ENCODE assay signal across 21 cellular contexts in the genomic region with DNA sequence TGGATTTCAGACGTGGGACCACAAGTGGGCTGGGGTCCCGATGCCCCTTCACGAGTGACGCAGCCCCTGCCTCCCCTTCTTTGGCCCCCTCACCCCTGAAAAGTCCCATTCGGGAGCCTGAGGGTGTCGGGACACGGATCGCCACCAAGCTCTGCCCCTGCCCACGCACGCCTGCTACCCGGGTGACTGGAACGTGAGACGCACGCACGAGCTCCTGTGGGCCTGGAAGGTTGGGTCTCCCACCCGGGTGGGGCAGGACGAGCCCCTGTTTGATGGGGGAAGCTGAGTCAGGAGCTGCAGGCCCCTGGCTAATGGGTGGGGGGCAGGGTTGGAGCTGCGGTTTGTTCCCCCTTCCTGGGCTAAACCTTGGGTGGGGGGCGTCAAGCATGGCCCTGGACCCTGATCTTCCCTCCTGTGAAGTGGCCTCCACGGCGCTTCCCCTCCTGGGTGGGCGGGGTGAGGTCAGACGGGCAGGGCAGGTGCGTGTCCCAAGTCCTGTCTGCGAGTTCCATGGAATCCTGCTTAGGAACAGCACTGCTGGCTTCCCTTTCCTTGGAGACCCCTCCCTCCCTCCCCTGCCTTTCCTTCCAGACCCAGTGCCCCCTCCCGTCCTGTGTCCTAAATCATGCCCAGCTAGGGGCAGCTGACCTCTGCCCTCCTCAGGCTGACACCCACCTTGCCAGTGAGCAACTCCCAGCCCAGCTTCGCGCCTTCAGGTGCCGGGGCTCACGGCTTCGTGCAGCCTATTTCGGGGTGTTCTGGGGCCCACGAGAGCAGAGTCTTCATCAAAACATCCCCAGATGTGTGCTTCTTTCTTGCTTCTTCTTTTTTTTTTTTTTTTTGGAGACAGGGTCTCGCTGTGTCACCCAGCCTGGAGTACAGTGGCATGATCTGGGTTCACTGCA. TPM values are rescaled to one million over a fixed set of nuclear protein-coding genes. Genes with fewer than 3 reads are reported as not detected.
DNase-seq lines count a peak whose midpoint lies in the region; ATAC-seq and TF ChIP-seq lines count a peak whose summit lies in the region.
"Had no signal": no experiment of that assay in that cellular context is flagged by ENCODE, and none has a peak within 500 bp of the region (broad histone marks: within the 10 kb centered on the region; RNA-seq: fewer than 3 reads in every experiment).

No MANE protein-coding gene starts in this region.

- no peak overlapping the region for H2BK5ac ChIP-seq in IMR-90 (ENCODE audit: low read depth, low read length, poor library complexity, severe bottlenecking)

- ATAC-seq in IMR-90 (ENCODE audit: low read depth) (no peak), HG02870 (IDR thresholded peaks at IDR 0.05; ENCODE audit: unreplicated experiment) (no peak), GM21717 (IDR thresholded peaks at IDR 0.05; ENCODE audit: unreplicated experiment) (no peak)

- peak overlapping the region; percentile 44 for H3K27ac Mint-ChIP-seq in mesothelial cell of epicardium

- no peak overlapping the region for H2BK120ac ChIP-seq in IMR-90 (ENCODE audit: low read depth, low read length)

- dilution Hi-C loops in IMR-90 (cut with HindIII; ENCODE audit: low sequenced_read_pairs, unreplicated experiment), result no loop called here

- no peak overlapping the region for H3K4me3 Mint-ChIP-seq in mesothelial cell of epicardium
- H3K4me3 Mint-ChIP-seq: CD14-positive monocyte had no signal

- H3K9me3 ChIP-seq in IMR-90 (ENCODE audit: control insufficient read depth, insufficient read depth, low read length), result no peaks in the 10 kb centered on the region
- H3K9me3 ChIP-seq in breast epithelium, result no peaks in the 10 kb centered on the region
- no peaks in the 10 kb centered on the region for H3K9me3 ChIP-seq in smooth muscle cell (replicated peaks; ENCODE audit: low read depth)
- H3K9me3 ChIP-seq: HAP-1, SJSA1 had no signal

- CTCF ChIA-PET in IMR-90 (lab: Yijun Ruan, JAX), result interaction anchor here (0.6 kb wide), 1 partner anchor 166 kb away, joined by 3 read pairs; no protein-coding TSS in a partner anchor

- no peak overlapping the region for H3K14ac ChIP-seq in IMR-90 (replicated peaks; ENCODE audit: low read depth, low read length)

- H3F3A ChIP-seq in smooth muscle cell (ENCODE audit: low read depth), result peaks cover 5% of the 10 kb centered on the region

- H3K23ac ChIP-seq in IMR-90 (ENCODE audit: low read depth, low read length), result no peak overlapping the region

- TF ChIP-seq CTCF in IMR-90 (conservative IDR thresholded peaks at IDR 0.05; ENCODE audit: low read depth, low read length), result no peak
- no peak for TF ChIP-seq CTCF in breast epithelium (IDR thresholded peaks at IDR 0.05)
- no peak for TF ChIP-seq CTCF in mesothelial cell of epicardium (IDR thresholded peaks at IDR 0.05; ENCODE audit: unreplicated experiment)
- TF ChIP-seq CTCF in smooth muscle cell (IDR thresholded peaks at IDR 0.05; ENCODE audit: borderline replicate concordance, insufficient read depth, poor library complexity, severe bottlenecking), result no peak

- no peak overlapping the region for H2BK20ac ChIP-seq in IMR-90 (ENCODE audit: low read depth, low read length)

- H3K36me3 ChIP-seq in IMR-90 (ENCODE audit: control insufficient read depth, insufficient read depth, low read length) (peaks cover 2% of the 10 kb centered on the region; the same call in 1 of the 2 replicates), breast epithelium (no peaks in the 10 kb centered on the region), smooth muscle cell (ENCODE audit: low read depth) (no peaks in the 10 kb centered on the region)

- no TSS peak for BruUV-seq in IMR-90 (replicated peaks; lab: Mats Ljungman, UMichigan)

- H4K20me1 ChIP-seq in IMR-90 (ENCODE audit: insufficient read depth, low read length) (no peaks in the 10 kb centered on the region), smooth muscle cell (ENCODE audit: low read depth) (no peaks in the 10 kb centered on the region)

- no peaks in the 10 kb centered on the region for H3K9me1 ChIP-seq in IMR-90 (ENCODE audit: insufficient read depth, low read length)

- 83% methylated on average over 23 of the region's 34 CpGs; no CpG with 5 or more reads in 1 of the 2 experiments for WGBS in IMR-90 (ENCODE audit: extremely low coverage in 2 of 2, insufficient read length in 1 of 2), 2 experiments
- 93% methylated on average over 32 of the region's 34 CpGs for WGBS in smooth muscle cell (ENCODE audit: low lambda C conversion rate)

- H3K4me3 ChIP-seq in IMR-90 (ENCODE audit: insufficient read depth, low read depth, low read length) (no peak overlapping the region), breast epithelium (peak overlapping the region in 1 of 3 donors; percentile 13), smooth muscle cell (no peak overlapping the region)
- H3K4me3 ChIP-seq: HAP-1, SJSA1 had no signal

- H3K4me2 ChIP-seq in IMR-90 (ENCODE audit: low read depth, low read length) (no peak overlapping the region), smooth muscle cell (peak overlapping the region; percentile 15)

- H3K79me1 ChIP-seq in IMR-90 (ENCODE audit: low read depth in 1 of 2, low read length in 2 of 2), result 0 out of 4 replicates have a peak, but pooled peaks cover 0 to 1% of the 10 kb centered on the region in 2 experiments

- H3K27me3 ChIP-seq in IMR-90 (ENCODE audit: control insufficient read depth, insufficient read depth, low read length) (no peaks in the 10 kb centered on the region), breast epithelium (no peaks in the 10 kb centered on the region), smooth muscle cell (ENCODE audit: low read depth) (no peaks in the 10 kb centered on the region)
- H3K27me3 ChIP-seq: SJSA1 had no signal

- no peaks in the 10 kb centered on the region for H3K27me3 Mint-ChIP-seq in mesothelial cell of epicardium (ENCODE audit: low read depth)

- H3K27ac ChIP-seq in IMR-90 (ENCODE audit: insufficient read depth, low read length) (no peak overlapping the region), breast epithelium (peak overlapping the region; percentile 92), smooth muscle cell (ENCODE audit: low read depth) (peak overlapping the region; percentile 85)
- H3K27ac ChIP-seq: SJSA1 had no signal

- H3K4me1 Mint-ChIP-seq in mesothelial cell of epicardium, result peaks cover 27% of the 10 kb centered on the region

- TF ChIP-seq POLR2A in IMR-90 (IDR thresholded peaks at IDR 0.05; ENCODE audit: low read depth, low read length), result no peak
- no peak for TF ChIP-seq POLR2A in breast epithelium (IDR thresholded peaks at IDR 0.05)

- H3K4me1 ChIP-seq in IMR-90 (ENCODE audit: control insufficient read depth, insufficient read depth, low read length) (peaks cover 2% of the 10 kb centered on the region; the same call in 1 of the 2 replicates), breast epithelium (peaks cover 9 to 19% of the 10 kb centered on the region in 2 donors), smooth muscle cell (ENCODE audit: low read depth) (no peaks in the 10 kb centered on the region)
- H3K4me1 ChIP-seq: HAP-1 had no signal

- no peak overlapping the region for H4K91ac ChIP-seq in IMR-90 (ENCODE audit: insufficient read depth, low read depth, low read length)

- intact Hi-C loops in IMR-90 (cut with micrococcal nuclease) (no loop called here), breast epithelium (cut with DNase I; ENCODE audit: low total_unique reads) (no loop called here)

- H4K5ac ChIP-seq in IMR-90 (ENCODE audit: low read depth, low read length), result no peak overlapping the region

- H3K18ac ChIP-seq in IMR-90 (ENCODE audit: low read depth, low read length), result no peak overlapping the region

- no peak overlapping the region for H2AFZ ChIP-seq in IMR-90 (replicated peaks; ENCODE audit: low read length, poor library complexity)
- no peak overlapping the region for H2AFZ ChIP-seq in smooth muscle cell (ENCODE audit: low read depth)

- TF ChIP-seq RAD21 in IMR-90 (IDR thresholded peaks at IDR 0.05; ENCODE audit: low read length), result no peak

- peaks cover 4% of the 10 kb centered on the region for H3K36me3 Mint-ChIP-seq in mesothelial cell of epicardium

- H3K9me3 Mint-ChIP-seq in mesothelial cell of epicardium, result no peaks in the 10 kb centered on the region

- in situ Hi-C loops in IMR-90 (cut with MboI; ENCODE audit: low sequenced_read_pairs), result no loop called here

- DNase-seq in IMR-90 (no peak), breast epithelium (ENCODE audit: low spot score in 2 of 2) (no peak), mesothelial cell of epicardium (ENCODE audit: low spot score in 2 of 2, unreplicated experiment in 2 of 2) (no peak), smooth muscle cell (lab: John Stamatoyannopoulos, UW; ENCODE audit: unreplicated experiment) (no peak), OCI-M2 (lab: John Stamatoyannopoulos, UW; ENCODE audit: unreplicated experiment) (no peak)
- DNase-seq: ACHN, AML-193, COR-L47, DMS153, MV-4-11, NCI-H1417, NCI-H187 treated with DMSO at 0.1 percent for 48 hours, NCI-H2171, NCI-H446 treated with DMSO at 0.1 percent for 48 hours, NCI-H748 treated with DMSO at 0.1 percent for 48 hours, OCI-M1 had no signal

- no peak overlapping the region for H2AK9ac ChIP-seq in IMR-90 (replicated peaks; ENCODE audit: low read depth, low read length, poor library complexity)

- H3K9ac ChIP-seq in IMR-90 (ENCODE audit: low read depth, low read length) (no peak overlapping the region), smooth muscle cell (ENCODE audit: low read depth) (no peak overlapping the region)

- POLR2A ChIA-PET in IMR-90 (lab: Charles Lee; ENCODE audit: unreplicated experiment), result no interaction called here

- no peak overlapping the region for H3K56ac ChIP-seq in IMR-90 (ENCODE audit: extremely low read depth, insufficient read depth, low read length)

- no peak overlapping the region for H4K8ac ChIP-seq in IMR-90 (ENCODE audit: low read depth in 2 of 2, low read length in 2 of 2)

- H2BK15ac ChIP-seq in IMR-90 (ENCODE audit: low read depth, low read length), result no peak overlapping the region

- H3K79me2 ChIP-seq in smooth muscle cell (ENCODE audit: low read depth), result no peaks in the 10 kb centered on the region

- H3K4ac ChIP-seq in IMR-90 (ENCODE audit: low read depth, low read length), result no peak overlapping the region

- peak overlapping the region; percentile 50; the same call in 1 of the 2 replicates for H2AK5ac ChIP-seq in IMR-90 (ENCODE audit: low read depth, low read length)

RNA-seq across cellular contexts. Expression of a gene that starts 5.3 kb away (rescaled TPM):
- total RNA-seq in IMR-90 (2012; rRNA removed), result 0.28 and 0.36 TPM in 2 replicates
- 1.9 TPM in 2 replicates for polyA plus RNA-seq in IMR-90 (2012; rRNA removed)
- 0.74 and 1.2 TPM in 2 replicates for polyA plus RNA-seq in IMR-90 (2012; cell fraction: cytosol; rRNA removed)
- polyA plus RNA-seq in IMR-90 (2012; cell fraction: nucleus; rRNA removed; ENCODE audit: low replicate concordance), result 4.1 and 11.5 TPM in 2 replicates
- 1 to 10 TPM in 2 of 3 donors, not detected in 1; 6.6 to 8.2 TPM for total RNA-seq in breast epithelium
- total RNA-seq in mesothelial cell of epicardium, result 4.3 to 5.0 TPM (median 5.0 TPM) in 3 replicates
- 4.8 and 6.6 TPM in 2 replicates for total RNA-seq in smooth muscle cell
- 1.6 and 4.5 TPM in 2 replicates for polyA plus RNA-seq in smooth muscle cell
- polyA plus RNA-seq: CD14-positive monocyte had no signal

RNA-seq across cellular contexts. Expression of a gene that starts 8.5 kb away (rescaled TPM):
- 30.6 and 37.3 TPM in 2 replicates for total RNA-seq in IMR-90 (2012; rRNA removed)
- polyA plus RNA-seq in IMR-90 (2012; rRNA removed), result 52.5 and 54.1 TPM in 2 replicates
- 44.0 and 63.2 TPM in 2 replicates for polyA plus RNA-seq in IMR-90 (2012; cell fraction: cytosol; rRNA removed)
- 74.3 and 81.9 TPM in 2 replicates for polyA plus RNA-seq in IMR-90 (2012; cell fraction: nucleus; rRNA removed; ENCODE audit: low replicate concordance)
- 10 to 100 TPM; 32.6 to 52.8 (median 45.4) TPM for total RNA-seq in breast epithelium
- 27.0 to 32.5 TPM (median 31.0 TPM) in 3 replicates for total RNA-seq in mesothelial cell of epicardium
- 24.5 and 30.7 TPM in 2 replicates for total RNA-seq in smooth muscle cell
- polyA plus RNA-seq in smooth muscle cell, result 45.2 and 45.3 TPM in 2 replicates

RNA-seq across cellular contexts. Expression of a gene that starts 30.8 kb away (rescaled TPM):
- total RNA-seq in IMR-90 (2012; rRNA removed) (16.4 and 19.2 TPM in 2 replicates), breast epithelium (10 to 100 TPM; 14.4 to 25.9 (median 25.2) TPM), mesothelial cell of epicardium (46.0 to 47.7 TPM (median 46.5 TPM) in 3 replicates), smooth muscle cell (8.5 and 8.8 TPM in 2 replicates)
- polyA plus RNA-seq in IMR-90 (2012; rRNA removed) (27.1 and 27.9 TPM in 2 replicates), smooth muscle cell (2.8 and 4.4 TPM in 2 replicates)
- 9.3 and 16.3 TPM in 2 replicates for polyA plus RNA-seq in IMR-90 (2012; cell fraction: cytosol; rRNA removed)
- polyA plus RNA-seq in IMR-90 (2012; cell fraction: nucleus; rRNA removed; ENCODE audit: low replicate concordance), result 216 and 262 TPM in 2 replicates

RNA-seq across cellular contexts. Expression of a gene that starts 57.1 kb away (rescaled TPM):
- 9.3 and 10.0 TPM in 2 replicates for total RNA-seq in IMR-90 (2012; rRNA removed)
- 40.1 and 47.1 TPM in 2 replicates for polyA plus RNA-seq in IMR-90 (2012; rRNA removed)
- polyA plus RNA-seq in IMR-90 (2012; cell fraction: cytosol; rRNA removed), result 32.2 and 35.8 TPM in 2 replicates
- 80.3 and 296 TPM in 2 replicates for polyA plus RNA-seq in IMR-90 (2012; cell fraction: nucleus; rRNA removed; ENCODE audit: low replicate concordance)
- total RNA-seq in breast epithelium, result 10 to 100 TPM; 27.5 to 32.1 (median 27.7) TPM
- 141 to 163 TPM (median 149 TPM) in 3 replicates for total RNA-seq in mesothelial cell of epicardium
- 18.2 and 18.9 TPM in 2 replicates for total RNA-seq in smooth muscle cell
- 48.0 and 51.2 TPM in 2 replicates for polyA plus RNA-seq in smooth muscle cell
